ENCODE assay signal across 8 cellular contexts in the genomic region with DNA sequence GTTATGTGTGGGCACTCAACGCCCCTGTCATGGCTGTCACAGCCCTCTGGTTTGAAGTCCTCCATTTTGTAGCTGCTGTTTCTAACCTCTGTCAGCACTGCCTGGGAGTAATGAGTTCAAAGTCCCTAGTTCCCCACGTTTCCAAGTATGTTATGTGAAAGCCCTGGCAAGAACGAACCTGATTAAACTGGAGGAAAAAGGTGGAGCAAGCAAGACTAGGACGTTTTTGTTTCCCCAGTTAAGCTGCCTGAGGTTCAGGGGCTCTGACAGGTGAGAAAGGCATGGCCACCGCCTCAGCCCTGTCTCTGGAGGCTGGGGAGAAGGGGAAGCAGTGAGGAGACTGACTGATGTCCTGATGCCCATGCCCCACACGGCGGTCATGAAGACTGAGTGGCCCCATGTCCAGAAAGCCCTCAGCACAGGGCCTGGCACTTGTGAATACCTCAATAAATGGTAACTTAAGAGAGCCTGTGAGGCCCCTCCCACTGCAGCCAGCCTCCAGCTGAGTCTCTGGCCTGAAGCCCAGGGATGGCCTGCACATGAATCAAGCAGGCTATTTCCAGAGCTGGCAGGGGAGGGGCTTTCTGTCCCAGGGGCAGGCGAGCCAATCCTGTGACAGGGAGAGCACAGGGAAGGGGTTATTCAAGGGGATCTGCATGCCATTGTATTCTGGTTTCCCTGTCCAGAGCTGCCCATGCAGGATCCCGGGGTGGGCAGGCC.
DNase-seq lines count a peak whose midpoint lies in the region; ATAC-seq and TF ChIP-seq lines count a peak whose summit lies in the region.

No MANE protein-coding gene starts in this region.

- no peaks in the 10 kb centered on the region for H3K27me3 ChIP-seq in duodenal mucosa (ENCODE audit: control insufficient read depth in 1 of 2, insufficient read depth in 2 of 2, low read length in 2 of 2)
- no peaks in the 10 kb centered on the region for H3K27me3 ChIP-seq in lower lobe of right lung (ENCODE audit: low read depth)
- no peaks in the 10 kb centered on the region for H3K27me3 ChIP-seq in tibial artery

- intact Hi-C loops in lower lobe of right lung (cut with DNase I) (loop anchor here (5.0 kb wide), 1 partner anchor 106 kb away; a partner anchor contains a TSS), tibial artery (cut with DNase I; ENCODE audit: low total_unique reads) (no loop called here)

- TF ChIP-seq CTCF in lower lobe of right lung (IDR thresholded peaks at IDR 0.05) (no peak), tibial artery (IDR thresholded peaks at IDR 0.05) (no peak)

- H3K9me3 ChIP-seq in duodenal mucosa (ENCODE audit: control insufficient read depth in 1 of 2, low read length in 2 of 2) (no peaks in the 10 kb centered on the region), lower lobe of right lung (no peaks in the 10 kb centered on the region), tibial artery (no peaks in the 10 kb centered on the region)

- H3K4me3 ChIP-seq in duodenal mucosa (ENCODE audit: low read depth in 1 of 2, low read length in 2 of 2): peak overlapping the region; percentile 7 to 41
- no peak overlapping the region for H3K4me3 ChIP-seq in lower lobe of right lung
- no peak overlapping the region for H3K4me3 ChIP-seq in tibial artery

- DNase-seq in GM04504 (ENCODE audit: low read depth) (peak; percentile 87), NCI-H774 (lab: John Stamatoyannopoulos, UW) (peak; percentile 68), lower lobe of right lung (peak; percentile 68), tibial artery (peak; percentile 89 to 94), UCSD-AML1 (lab: John Stamatoyannopoulos, UW; ENCODE audit: unreplicated experiment) (no peak)

- ATAC-seq in lower lobe of right lung (peak; percentile 55 to 62), GM19463 (IDR thresholded peaks at IDR 0.05; ENCODE audit: unreplicated experiment) (no peak), HG02623 (IDR thresholded peaks at IDR 0.05; ENCODE audit: unreplicated experiment) (no peak)

- H3K36me3 ChIP-seq in duodenal mucosa (ENCODE audit: control insufficient read depth in 1 of 2, insufficient read depth in 2 of 2, low read length in 2 of 2) (peaks cover 0 to 32% of the 10 kb centered on the region in 2 donors), lower lobe of right lung (peaks cover 28% of the 10 kb centered on the region), tibial artery (peaks cover 3 to 16% (median 7%) of the 10 kb centered on the region in 3 donors)

- H3K4me1 ChIP-seq in duodenal mucosa (ENCODE audit: control insufficient read depth in 1 of 2, insufficient read depth in 2 of 2, low read length in 2 of 2) (peaks cover 65 to 66% of the 10 kb centered on the region in 2 donors), lower lobe of right lung (peaks cover 70% of the 10 kb centered on the region), tibial artery (peaks cover 0 to 43% (median 34%) of the 10 kb centered on the region in 4 donors)

- peak overlapping the region; percentile 86 for H3K27ac ChIP-seq in duodenal mucosa (ENCODE audit: low read depth, low read length)
- no peak overlapping the region for H3K27ac ChIP-seq in lower lobe of right lung
- peak overlapping the region; percentile 33 to 56 for H3K27ac ChIP-seq in tibial artery

- peak overlapping the region; percentile 62 to 71 for H3K9ac ChIP-seq in duodenal mucosa (ENCODE audit: low read depth in 1 of 2, low read length in 2 of 2)

Comparison
In these comparisons a context has a peak if more than half of its experiments do, and no peak if none do; other contexts are left out.
1. H3K4me3 ChIP-seq: peak in duodenal mucosa (2 of 2); none in lower lobe of right lung (single experiment) and tibial artery (0 of 2).
2. ATAC-seq: peak in lower lobe of right lung (2 of 2); none in GM19463 (single experiment) and HG02623 (single experiment).